In the genomic region with DNA sequence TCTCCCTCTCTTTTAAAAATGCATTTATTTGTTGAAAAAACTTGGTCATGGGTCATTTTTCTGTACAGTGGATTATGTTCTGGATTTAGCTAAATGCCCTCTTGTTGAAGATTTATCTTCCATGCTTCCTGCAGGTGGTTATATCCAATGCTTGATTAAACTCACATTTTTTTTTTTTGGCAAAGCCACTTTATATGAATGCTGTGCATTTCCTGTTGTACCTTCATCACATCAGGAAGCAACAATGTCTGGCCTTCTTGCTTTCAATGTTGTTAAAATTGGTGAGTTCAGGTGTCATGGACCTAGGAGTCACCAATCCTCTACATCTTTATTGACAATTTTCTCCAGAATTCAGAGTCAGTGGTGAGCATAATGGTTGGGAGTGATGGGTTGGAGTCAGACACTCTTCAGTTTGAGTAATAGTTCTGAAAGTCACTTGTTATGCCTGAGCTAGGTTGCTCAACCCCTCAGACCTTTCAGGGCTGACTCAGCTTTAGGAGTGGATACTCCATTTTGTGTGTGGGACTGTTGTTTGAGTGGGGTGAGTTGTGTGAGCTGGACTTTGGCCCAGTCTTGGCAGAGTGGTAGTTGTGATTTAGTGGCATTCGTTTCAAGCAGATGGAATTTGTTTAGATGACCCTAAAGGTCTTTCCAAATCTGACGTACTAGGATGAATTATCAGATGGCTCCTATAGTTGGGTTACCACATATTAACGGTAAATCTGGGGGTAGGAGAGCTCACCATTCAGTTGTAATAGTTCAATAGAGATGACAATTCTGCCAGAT, we compare ENCODE assay signal across 14 cellular contexts.
DNase-seq lines count a peak whose midpoint lies in the region; ATAC-seq and TF ChIP-seq lines count a peak whose summit lies in the region.
"Had no signal": no experiment of that assay in that cellular context is flagged by ENCODE, and none has a peak within 500 bp of the region (broad histone marks: within the 10 kb centered on the region; RNA-seq: fewer than 3 reads in every experiment).

No MANE protein-coding gene starts in this region.

- H3K9me3 ChIP-seq in hepatocyte (ENCODE audit: low read depth) (no peaks in the 10 kb centered on the region), thoracic aorta (no peaks in the 10 kb centered on the region)

- H3K36me3 ChIP-seq in hepatocyte (replicated peaks; ENCODE audit: insufficient read depth, low read depth): no peaks in the 10 kb centered on the region
- no peaks in the 10 kb centered on the region for H3K36me3 ChIP-seq in thoracic aorta
- H3K36me3 ChIP-seq: cardiac muscle cell had no signal

- no peak overlapping the region for H2AFZ ChIP-seq in hepatocyte

- no peak for TF ChIP-seq CTCF in hepatocyte (IDR thresholded peaks at IDR 0.05; ENCODE audit: poor library complexity)
- TF ChIP-seq CTCF in thoracic aorta (IDR thresholded peaks at IDR 0.05): no peak

- H3K4me1 ChIP-seq in hepatocyte (ENCODE audit: insufficient read depth) (peaks cover 25% of the 10 kb centered on the region), thoracic aorta (ENCODE audit: control insufficient read depth in 1 of 2, low read depth in 2 of 2) (peaks cover 35 to 50% of the 10 kb centered on the region in 2 donors)

- H3K4me2 ChIP-seq in hepatocyte: no peak overlapping the region

- H3K36me3 Mint-ChIP-seq in activated naive CD8-positive, alpha-beta T cell treated with anti-CD3 and anti-CD28 coated beads, Interleukin-2, amount 50 U/mL, for 24 hours (ENCODE audit: low read depth): no peaks in the 10 kb centered on the region
- H3K36me3 Mint-ChIP-seq in activated naive CD8-positive, alpha-beta T cell treated with anti-CD3 and anti-CD28 coated beads for 36 hours: no peaks in the 10 kb centered on the region
- no peaks in the 10 kb centered on the region for H3K36me3 Mint-ChIP-seq in activated T-helper 17 cell treated with anti-CD3 and anti-CD28 coated beads, Interleukin-2, amount 50 U/mL, for 72 hours (ENCODE audit: low read depth)

- H3K27me3 ChIP-seq in hepatocyte (no peaks in the 10 kb centered on the region), thoracic aorta (replicated peaks; ENCODE audit: insufficient read depth) (no peaks in the 10 kb centered on the region)
- H3K27me3 ChIP-seq: cardiac muscle cell had no signal

- no peaks in the 10 kb centered on the region for H3K9me3 Mint-ChIP-seq in activated naive CD8-positive, alpha-beta T cell treated with anti-CD3 and anti-CD28 coated beads, Interleukin-2, amount 50 U/mL, for 24 hours
- no peaks in the 10 kb centered on the region for H3K9me3 Mint-ChIP-seq in activated naive CD8-positive, alpha-beta T cell treated with anti-CD3 and anti-CD28 coated beads for 36 hours
- no peaks in the 10 kb centered on the region for H3K9me3 Mint-ChIP-seq in activated T-helper 17 cell treated with anti-CD3 and anti-CD28 coated beads, Interleukin-2, amount 50 U/mL, for 72 hours

- H3K4me3 Mint-ChIP-seq in activated naive CD8-positive, alpha-beta T cell treated with anti-CD3 and anti-CD28 coated beads, Interleukin-2, amount 50 U/mL, for 24 hours: no peak overlapping the region
- H3K4me3 Mint-ChIP-seq in activated naive CD8-positive, alpha-beta T cell treated with anti-CD3 and anti-CD28 coated beads for 36 hours: no peak overlapping the region
- H3K4me3 Mint-ChIP-seq in activated T-helper 17 cell treated with anti-CD3 and anti-CD28 coated beads, Interleukin-2, amount 50 U/mL, for 72 hours: no peak overlapping the region
- H3K4me3 Mint-ChIP-seq: B cell had no signal

- H4K20me1 ChIP-seq in hepatocyte (ENCODE audit: insufficient read depth, poor library complexity, severe bottlenecking): no peaks in the 10 kb centered on the region

- H3K27ac Mint-ChIP-seq in activated naive CD8-positive, alpha-beta T cell treated with anti-CD3 and anti-CD28 coated beads, Interleukin-2, amount 50 U/mL, for 24 hours: no peak overlapping the region
- no peak overlapping the region for H3K27ac Mint-ChIP-seq in activated naive CD8-positive, alpha-beta T cell treated with anti-CD3 and anti-CD28 coated beads for 36 hours
- no peak overlapping the region for H3K27ac Mint-ChIP-seq in activated T-helper 17 cell treated with anti-CD3 and anti-CD28 coated beads, Interleukin-2, amount 50 U/mL, for 72 hours
- H3K27ac Mint-ChIP-seq: B cell, progenitor cell of endocrine pancreas had no signal

- H3K9me2 ChIP-seq in hepatocyte (replicated peaks; ENCODE audit: insufficient read depth): no peaks in the 10 kb centered on the region

- H3K4me3 ChIP-seq in hepatocyte (no peak overlapping the region), thoracic aorta (no peak overlapping the region)
- H3K4me3 ChIP-seq: cardiac muscle cell had no signal

- ATAC-seq in activated naive CD8-positive, alpha-beta T cell treated with anti-CD3 and anti-CD28 coated beads, Interleukin-2, amount 50 U/mL, for 24 hours: peak; percentile 31
- peak; percentile 74 for ATAC-seq in activated T-helper 17 cell treated with anti-CD3 and anti-CD28 coated beads, Interleukin-2, amount 50 U/mL, for 72 hours (replicated peaks)
- ATAC-seq in thoracic aorta (ENCODE audit: insufficient number of reproducible peaks, low FRiP score, low read depth) (peak; percentile 32), GM19395 (IDR thresholded peaks at IDR 0.05; ENCODE audit: unreplicated experiment) (no peak), GM21367 (IDR thresholded peaks at IDR 0.05; ENCODE audit: unreplicated experiment) (no peak), GM18498 (IDR thresholded peaks at IDR 0.05; ENCODE audit: unreplicated experiment) (no peak)

- no peaks in the 10 kb centered on the region for H3K27me3 Mint-ChIP-seq in activated naive CD8-positive, alpha-beta T cell treated with anti-CD3 and anti-CD28 coated beads, Interleukin-2, amount 50 U/mL, for 24 hours
- no peaks in the 10 kb centered on the region for H3K27me3 Mint-ChIP-seq in activated naive CD8-positive, alpha-beta T cell treated with anti-CD3 and anti-CD28 coated beads for 36 hours
- H3K27me3 Mint-ChIP-seq in activated T-helper 17 cell treated with anti-CD3 and anti-CD28 coated beads, Interleukin-2, amount 50 U/mL, for 72 hours: peaks cover 11% of the 10 kb centered on the region

- peaks cover 4% of the 10 kb centered on the region for H3K4me1 Mint-ChIP-seq in activated naive CD8-positive, alpha-beta T cell treated with anti-CD3 and anti-CD28 coated beads, Interleukin-2, amount 50 U/mL, for 24 hours
- peaks cover 2% of the 10 kb centered on the region for H3K4me1 Mint-ChIP-seq in activated naive CD8-positive, alpha-beta T cell treated with anti-CD3 and anti-CD28 coated beads for 36 hours
- no peaks in the 10 kb centered on the region for H3K4me1 Mint-ChIP-seq in activated T-helper 17 cell treated with anti-CD3 and anti-CD28 coated beads, Interleukin-2, amount 50 U/mL, for 72 hours
- H3K4me1 Mint-ChIP-seq: B cell had no signal

- H3K27ac ChIP-seq in hepatocyte: peak overlapping the region; percentile 95
- H3K27ac ChIP-seq in thoracic aorta: peak overlapping the region; percentile 86 to 89
- H3K27ac ChIP-seq: cardiac muscle cell, HL-60 had no signal

- H3K79me2 ChIP-seq in hepatocyte: no peaks in the 10 kb centered on the region

- no peak for DNase-seq in activated naive CD8-positive, alpha-beta T cell treated with anti-CD3 and anti-CD28 coated beads, Interleukin-2, amount 50 U/mL, for 24 hours
- DNase-seq in activated naive CD8-positive, alpha-beta T cell treated with anti-CD3 and anti-CD28 coated beads for 36 hours: no peak
- DNase-seq in hepatocyte (ENCODE audit: low spot score): no peak
- peak; percentile 57 for DNase-seq in thoracic aorta (ENCODE audit: low spot score)
- DNase-seq: glutamatergic neuron, NCI-H146 had no signal

- 79% methylated on average over 3 of the region's 3 CpGs for WGBS in hepatocyte (ENCODE audit: low lambda C conversion rate, missing lambda C conversion rate)

Comparison
In these comparisons a context has a peak if more than half of its experiments do, and no peak if none do; other contexts are left out.
1. ATAC-seq: peak in activated naive CD8-positive, alpha-beta T cell treated with anti-CD3 and anti-CD28 coated beads, Interleukin-2, amount 50 U/mL, for 24 hours (single experiment), activated T-helper 17 cell treated with anti-CD3 and anti-CD28 coated beads, Interleukin-2, amount 50 U/mL, for 72 hours (single experiment) and thoracic aorta (single experiment); none in GM19395 (single experiment), GM21367 (single experiment) and GM18498 (single experiment).